In the genomic region with DNA sequence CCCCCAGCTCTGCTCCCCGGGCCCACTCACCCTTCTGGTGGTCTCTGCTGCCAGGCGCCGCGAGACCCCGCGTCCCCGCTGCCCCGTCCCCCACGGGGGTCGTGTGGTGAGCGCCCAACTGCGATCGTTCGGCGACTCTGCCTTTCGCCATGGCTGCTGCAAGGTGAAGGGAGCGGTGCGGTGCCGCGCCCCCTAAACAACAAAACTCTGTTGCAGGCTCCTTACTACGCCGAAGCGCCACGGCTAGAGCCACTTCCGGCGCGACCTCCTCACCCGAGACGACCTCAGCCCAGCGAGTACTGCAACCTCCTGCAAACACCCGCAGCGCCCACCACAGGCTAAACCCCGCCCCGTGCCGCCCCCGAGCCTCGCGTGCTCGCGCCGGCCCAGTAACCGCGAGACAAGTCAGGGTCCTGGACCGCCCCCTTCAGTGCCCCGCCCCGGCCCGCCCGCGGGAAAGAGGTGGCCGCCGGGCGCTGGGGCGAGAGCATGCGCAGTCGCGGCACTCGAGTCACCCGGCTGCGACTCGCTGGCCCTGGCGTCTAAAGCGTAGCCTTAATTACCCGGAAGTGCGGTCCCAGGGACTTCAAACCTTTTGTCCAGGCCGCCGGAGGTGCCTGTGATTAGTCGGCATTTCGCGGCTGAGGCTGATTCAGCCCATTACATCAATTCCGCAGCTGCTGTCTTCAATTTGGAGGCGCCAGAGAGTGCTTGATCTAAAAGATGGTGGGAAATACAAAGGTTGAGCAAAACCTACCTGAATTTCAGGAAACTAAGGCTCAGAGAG, we compare ENCODE assay signal across 8 cellular contexts. TPM values are rescaled to one million over a fixed set of nuclear protein-coding genes. Genes with fewer than 3 reads are reported as not detected.
DNase-seq lines count a peak whose midpoint lies in the region; ATAC-seq and TF ChIP-seq lines count a peak whose summit lies in the region.

TMEM41B (minus strand) TSS at position 303 of the 787 bp plus-strand sequence; CDS start at position 151, 152 bp downstream.

- ATAC-seq in GM21723 (IDR thresholded peaks at IDR 0.05; ENCODE audit: unreplicated experiment), result peak; percentile 97
- ATAC-seq in Panc1, result peak; percentile 98

- H3K9me3 ChIP-seq in Panc1 (ENCODE audit: control insufficient read depth, insufficient read depth, low read depth, low read length) (no peaks in the 10 kb centered on the region), esophagus muscularis mucosa (no peaks in the 10 kb centered on the region)

- peak; percentile 36 for TF ChIP-seq POLR2A in esophagus muscularis mucosa (IDR thresholded peaks at IDR 0.05; ENCODE audit: low read depth)

- H3K4me3 ChIP-seq in Panc1 (ENCODE audit: low read depth in 2 of 2, low read length in 2 of 2), result peak within 1 kb of the TSS; percentile 83 to 91
- peak within 1 kb of the TSS; percentile 82 to 99 (median 95) for H3K4me3 ChIP-seq in esophagus muscularis mucosa

- intact Hi-C loops in Panc1 (cut with micrococcal nuclease; ENCODE audit: unreplicated experiment) (no loop called here), esophagus muscularis mucosa (cut with DNase I) (loop anchor here (5.0 to 10.0 kb wide), 3 partner anchors 47 to 150 kb away; partner anchors contain the start of genes DENND5A and ZNF143)

- no peak for TF ChIP-seq EP300 in esophagus muscularis mucosa (IDR thresholded peaks at IDR 0.05)

- CTCF ChIA-PET in Panc1 (lab: Charles Lee), result interaction anchor here (1.3 kb wide), 1 partner anchor 71 kb away, joined by 3 read pairs; no protein-coding TSS in a partner anchor

- DNase-seq in DMS53 (lab: John Stamatoyannopoulos, UW) (peak; percentile 100), KG1 (lab: John Stamatoyannopoulos, UW) (peak; percentile 87), Panc1 (ENCODE audit: low read depth, low spot score) (peak; percentile 97), esophagus muscularis mucosa (ENCODE audit: extremely low spot score) (peak; percentile 99), myocyte (ENCODE audit: low read depth) (peak; percentile 100)
- peak; percentile 100 for DNase-seq in activated T-cell treated with anti-CD3 and anti-CD28 coated beads, Interleukin-2, amount 50 U/mL, for 48 hours
- peak; percentile 99 to 100 for DNase-seq in stimulated activated CD8-positive, alpha-beta memory T cell treated with anti-CD3 and anti-CD28 coated beads, Interleukin-7, amount 100 ng/mL, for 48 hours (ENCODE audit: extremely low read depth in 1 of 2, low read depth in 1 of 2)

- BruUV-seq in Panc1 (replicated peaks; lab: Mats Ljungman, UMichigan), result no TSS peak

- under 1% methylated on average over 65 of the region's 71 CpGs for WGBS in esophagus muscularis mucosa

- H3K36me3 ChIP-seq in Panc1 (ENCODE audit: control insufficient read depth, insufficient read depth, low read length) (no peaks in the 10 kb centered on the region; the same call in 1 of the 2 replicates), esophagus muscularis mucosa (no peaks in the 10 kb centered on the region)

- TF ChIP-seq CTCF in Panc1 (IDR thresholded peaks at IDR 0.05) (no peak), esophagus muscularis mucosa (IDR thresholded peaks at IDR 0.05) (peak in 1 of 3 experiments; percentile 18)

- in situ Hi-C loops in Panc1 (cut with HindIII; ENCODE audit: low pct_unique_long_range_greater_than_20kb, low sequenced_read_pairs), result loop anchor here (5.0 kb wide), 1 partner anchor 32 kb away; no protein-coding TSS in a partner anchor

- H3K4me1 ChIP-seq in Panc1 (ENCODE audit: control insufficient read depth, insufficient read depth, low read length) (peaks cover 27% of the 10 kb centered on the region; the same call in 1 of the 2 replicates), esophagus muscularis mucosa (peaks cover 0 to 29% (median 23%) of the 10 kb centered on the region in 4 donors)

- H3K27me3 ChIP-seq in Panc1 (ENCODE audit: control insufficient read depth, insufficient read depth, low read length), result no peaks in the 10 kb centered on the region
- peaks cover 0 to 14% (median 0%) of the 10 kb centered on the region in 4 donors for H3K27me3 ChIP-seq in esophagus muscularis mucosa

- H3K27ac ChIP-seq in Panc1 (ENCODE audit: low read length) (peak within 1 kb of the TSS; percentile 99), esophagus muscularis mucosa (replicated peaks in 1 of 4) (peak within 1 kb of the TSS; percentile 83 to 87 (median 85))

- POLR2A ChIA-PET in Panc1 (lab: Charles Lee), result interaction anchor here (0.6 to 1.0 kb wide), 3 partner anchors 27 to 108 kb away, joined by 3 read pairs; no protein-coding TSS in a partner anchor

RNA-seq across cellular contexts. Expression of gene TMEM41B, which starts in this region (rescaled TPM):
- total RNA-seq in Panc1 (2021; ENCODE audit: unreplicated experiment) (126 TPM), esophagus muscularis mucosa (10 to 100 TPM; 13.3 to 21.1 (median 17.4) TPM), myocyte (49.3 and 54.0 TPM in 2 replicates)
- 50.2 TPM for polyA plus RNA-seq in Panc1 (2012; ENCODE audit: insufficient read length)
- polyA plus RNA-seq in myocyte (2012), result 16.1 TPM

Comparison
In these comparisons a context has a peak if more than half of its experiments do, and no peak if none do; other contexts are left out.
1. Peak in every context shown above with its lines: DNase-seq, ATAC-seq, H3K4me3 ChIP-seq and H3K27ac ChIP-seq.